In genomic region chr6:82397962-82398692, GRCh38 we compare ENCODE assay signal across 21 cellular contexts. TPM values are rescaled to one million over a fixed set of nuclear protein-coding genes. Genes with fewer than 3 reads are reported as not detected.
DNase-seq lines count a peak whose midpoint lies in the region; ATAC-seq and TF ChIP-seq lines count a peak whose summit lies in the region.
"Had no signal": no experiment of that assay in that cellular context is flagged by ENCODE, and none has a peak within 500 bp of the region (broad histone marks: within the 10 kb centered on the region; RNA-seq: fewer than 3 reads in every experiment).

No MANE protein-coding gene starts in this region.

- H3K27ac ChIP-seq in GM23248, result peak overlapping the region; percentile 56
- H3K27ac ChIP-seq in left lung, result no peak overlapping the region
- H3K27ac ChIP-seq: hepatocyte, stomach had no signal

- H4K20me1 ChIP-seq in GM23248 (ENCODE audit: insufficient read depth), result no peaks in the 10 kb centered on the region

- DNase-seq in GM23248 (peak; percentile 69), RKO (ENCODE audit: low spot score) (peak; percentile 15), epithelial cell of esophagus (ENCODE audit: low read depth) (peak; percentile 90), osteocyte (ENCODE audit: extremely low spot score, unreplicated experiment) (no peak), left lung (no peak)
- DNase-seq in stimulated activated CD4-positive, alpha-beta T cell treated with anti-CD3 and anti-CD28 coated beads, Interleukin-4, amount 100 ng/mL, for 4 hours, result no peak
- no peak for DNase-seq in NK-92 treated with Interleukin-12 subunit alpha and Interleukin-12 subunit beta, amount 100 ng/mL, for 24 hours (lab: John Stamatoyannopoulos, UW)
- DNase-seq: activated CD4-positive, alpha-beta T cell treated with anti-CD3 and anti-CD28 coated beads, Interleukin-2, amount 50 U/mL, for 4 hours; anterior cingulate cortex; CD4-positive, alpha-beta T cell; effector CD4-positive, alpha-beta T cell; KBM-7; left ventricle myocardium superior; NCI-H1417 treated with DMSO at 0.1 percent for 48 hours; NCI-H446; stomach had no signal

- H3F3A ChIP-seq in GM23248 (ENCODE audit: insufficient read depth), result peaks cover 39% of the 10 kb centered on the region

- H3K4me3 ChIP-seq in GM23248 (peak overlapping the region; percentile 30), epithelial cell of esophagus (ENCODE audit: low read length) (no peak overlapping the region), left lung (no peak overlapping the region)
- H3K4me3 ChIP-seq: hepatocyte, stomach had no signal

- no peaks in the 10 kb centered on the region for H3K79me2 ChIP-seq in GM23248 (ENCODE audit: insufficient read depth)
- H3K79me2 ChIP-seq: hepatocyte had no signal

- no peaks in the 10 kb centered on the region for H3K9me2 ChIP-seq in GM23248 (ENCODE audit: insufficient read depth)

- no peaks in the 10 kb centered on the region for H3K9me3 Mint-ChIP-seq in osteocyte (ENCODE audit: unreplicated experiment)
- H3K9me3 Mint-ChIP-seq: T-helper 2 cell treated with Interferon-gamma antibody and Interleukin-4, amounts not matched to agents 5 μg/mL and 100 μg/mL, for 36 hours had no signal

- peaks cover 32% of the 10 kb centered on the region for H3K4me1 ChIP-seq in GM23248 (ENCODE audit: insufficient read depth)
- no peaks in the 10 kb centered on the region for H3K4me1 ChIP-seq in left lung

- no peaks in the 10 kb centered on the region for H3K27me3 Mint-ChIP-seq in osteocyte (ENCODE audit: unreplicated experiment)

- in situ Hi-C loops in GM23248 (cut with MboI), result no loop called here

- H3K9me3 ChIP-seq in GM23248 (ENCODE audit: low read depth) (no peaks in the 10 kb centered on the region), left lung (no peaks in the 10 kb centered on the region)
- H3K9me3 ChIP-seq: stomach had no signal

- H3K4me1 Mint-ChIP-seq in osteocyte (ENCODE audit: unreplicated experiment), result peaks cover 14% of the 10 kb centered on the region

- H3K36me3 ChIP-seq in GM23248 (ENCODE audit: low read depth), result no peaks in the 10 kb centered on the region
- H3K36me3 ChIP-seq in left lung, result no peaks in the 10 kb centered on the region
- H3K36me3 ChIP-seq: stomach had no signal

- WGBS in GM23248 (ENCODE audit: low coverage in 1 of 2, low lambda C conversion rate in 2 of 2, missing lambda C conversion rate in 2 of 2), 2 experiments, result 71 to 82% methylated on average over 1 of the region's 1 CpG

- H3K4me3 Mint-ChIP-seq in osteocyte (ENCODE audit: unreplicated experiment), result no peak overlapping the region
- H3K4me3 Mint-ChIP-seq: CD4-positive, alpha-beta T cell; nephron; T-helper 2 cell treated with Interferon-gamma antibody and Interleukin-4, amounts not matched to agents 5 μg/mL and 100 μg/mL, for 36 hours had no signal

- ATAC-seq in left lung, result no peak
- no peak for ATAC-seq in HG03039 (IDR thresholded peaks at IDR 0.05; ENCODE audit: unreplicated experiment)
- ATAC-seq: left ventricle myocardium superior, sciatic nerve had no signal

- no peak overlapping the region for H3K9ac ChIP-seq in GM23248

- peak overlapping the region; percentile 70 for H3K4me2 ChIP-seq in GM23248 (ENCODE audit: unreplicated experiment)
- H3K4me2 ChIP-seq: hepatocyte had no signal

- TF ChIP-seq CTCF in epithelial cell of esophagus (IDR thresholded peaks at IDR 0.05; ENCODE audit: insufficient read depth, low read depth, low read length, missing control alignments), result no peak
- no peak for TF ChIP-seq CTCF in osteocyte (IDR thresholded peaks at IDR 0.05)
- no peak for TF ChIP-seq CTCF in left lung (IDR thresholded peaks at IDR 0.05)

- H3K27me3 ChIP-seq in GM23248 (replicated peaks; ENCODE audit: insufficient read depth), result no peaks in the 10 kb centered on the region
- H3K27me3 ChIP-seq in left lung, result no peaks in the 10 kb centered on the region
- H3K27me3 ChIP-seq: hepatocyte, stomach had no signal

- intact Hi-C loops in left lung (cut with DNase I), result no loop called here

- H3K27ac Mint-ChIP-seq in osteocyte (ENCODE audit: unreplicated experiment), result peak overlapping the region; percentile 6
- H3K27ac Mint-ChIP-seq: CD4-positive, alpha-beta T cell; nephron; T-helper 2 cell treated with Interferon-gamma antibody and Interleukin-4, amounts not matched to agents 5 μg/mL and 100 μg/mL, for 36 hours had no signal

- peaks cover 2% of the 10 kb centered on the region for H3K36me3 Mint-ChIP-seq in osteocyte (ENCODE audit: unreplicated experiment)

- no peak overlapping the region for H2AFZ ChIP-seq in GM23248
- H2AFZ ChIP-seq: hepatocyte had no signal

RNA-seq across cellular contexts. Expression of gene TPBG, which starts 34.5 kb away (rescaled TPM):
- total RNA-seq in GM23248 (2014; rRNA removed; shearing (Covaris generic)), result 153 and 174 TPM in 2 replicates
- 125 and 127 TPM in 2 replicates for polyA plus RNA-seq in GM23248 (2016; fragmentation: Nextera tagmentation; extraction: Ambion mirVana)
- total RNA-seq in osteocyte (44.1 and 47.1 TPM in 2 replicates), left lung (10 to 100 TPM; 12.6 to 19.3 TPM)

Comparison
In these comparisons a context has a peak if more than half of its experiments do, and no peak if none do; other contexts are left out.
1. DNase-seq: peak in GM23248 (single experiment), RKO (single experiment) and epithelial cell of esophagus (single experiment); none in osteocyte (single experiment), left lung (0 of 2), stimulated activated CD4-positive, alpha-beta T cell treated with anti-CD3 and anti-CD28 coated beads, Interleukin-4, amount 100 ng/mL, for 4 hours (0 of 2) and NK-92 treated with Interleukin-12 subunit alpha and Interleukin-12 subunit beta, amount 100 ng/mL, for 24 hours (single experiment).